Comparison of ENCODE assay signal across 8 cellular contexts in genomic region chr2:47520302-47520630, GRCh38. TPM values are rescaled to one million over a fixed set of nuclear protein-coding genes. Genes with fewer than 3 reads are reported as not detected.
DNase-seq lines count a peak whose midpoint lies in the region; TF ChIP-seq lines count a peak whose summit lies in the region.

No MANE protein-coding gene starts in this region.

- peaks cover 18% of the 10 kb centered on the region for H3K36me3 ChIP-seq in OCI-LY7 (ENCODE audit: insufficient read depth, low read length)
- H3K36me3 ChIP-seq in effector memory CD4-positive, alpha-beta T cell (ENCODE audit: control insufficient read depth, insufficient read depth, low read length) = no peaks in the 10 kb centered on the region

- peak overlapping the region; percentile 96 for H3K27ac ChIP-seq in OCI-LY7 (ENCODE audit: low read depth, low read length, poor library complexity, severe bottlenecking)
- H3K27ac ChIP-seq in effector memory CD4-positive, alpha-beta T cell (ENCODE audit: insufficient read depth, low read length, poor library complexity, severe bottlenecking) = no peak overlapping the region

- BruUV-seq in OCI-LY7 (replicated peaks; lab: Mats Ljungman, UMichigan) = no TSS peak

- TF ChIP-seq CTCF in OCI-LY7 (conservative IDR thresholded peaks at IDR 0.05; ENCODE audit: low read length) = no peak
- no peak for TF ChIP-seq CTCF in GM10266 (IDR thresholded peaks at IDR 0.05; ENCODE audit: control insufficient read depth, insufficient read depth, low read depth, missing control alignments)

- peaks cover 51% of the 10 kb centered on the region for H3K79me2 ChIP-seq in OCI-LY7 (ENCODE audit: insufficient read depth, low read depth, low read length)

- peak overlapping the region; percentile 77 for H3K4me3 ChIP-seq in OCI-LY7 (ENCODE audit: low read depth, low read length, poor library complexity, severe bottlenecking)
- peak overlapping the region; percentile 67 for H3K4me3 ChIP-seq in effector memory CD4-positive, alpha-beta T cell (ENCODE audit: insufficient read depth, low read depth, low read length, poor library complexity, severe bottlenecking)

- POLR2A ChIA-PET in OCI-LY7 (lab: Charles Lee) = interaction anchor here (0.6 to 3.1 kb wide), 25 partner anchors 9 to 367 kb away, joined by 3 to 19 read pairs (median 5); partner anchors contain the start of genes MSH2 and MSH6

- H3K9me3 ChIP-seq in OCI-LY7 (ENCODE audit: low read length) = 0 out of 2 replicates have a peak, but pooled peaks cover 5% of the 10 kb centered on the region
- H3K9me3 ChIP-seq in effector memory CD4-positive, alpha-beta T cell (ENCODE audit: control insufficient read depth, low read length) = no peaks in the 10 kb centered on the region

- H2AFZ ChIP-seq in OCI-LY7 (ENCODE audit: low read length) = peak overlapping the region; percentile 37; the same call in 1 of the 2 replicates

- H3K9me2 ChIP-seq in OCI-LY7 (ENCODE audit: insufficient read depth, low read length) = no peaks in the 10 kb centered on the region

- H3K4me2 ChIP-seq in OCI-LY7 (ENCODE audit: low read length) = peak overlapping the region; percentile 98

- H3K27me3 ChIP-seq in effector memory CD4-positive, alpha-beta T cell (replicated peaks; ENCODE audit: control insufficient read depth, insufficient read depth, low read length, poor library complexity, severe bottlenecking) = no peaks in the 10 kb centered on the region

- H4K20me1 ChIP-seq in OCI-LY7 (ENCODE audit: insufficient read depth, low read length) = no peaks in the 10 kb centered on the region

- H3K4me1 ChIP-seq in OCI-LY7 (ENCODE audit: insufficient read depth, low read length, poor library complexity, severe bottlenecking) = peaks cover 57% of the 10 kb centered on the region
- peaks cover 6% of the 10 kb centered on the region for H3K4me1 ChIP-seq in effector memory CD4-positive, alpha-beta T cell (ENCODE audit: control insufficient read depth, insufficient read depth, low read length, poor library complexity, severe bottlenecking)

- intact Hi-C loops in OCI-LY7 (cut with micrococcal nuclease; ENCODE audit: unreplicated experiment) = loop anchor here (2.0 to 5.0 kb wide), 3 partner anchors 117 to 385 kb away; partner anchors contain the start of gene MSH2

- CTCF ChIA-PET in OCI-LY7 (lab: Charles Lee; ENCODE audit: unreplicated experiment) = interaction anchor here (1.4 to 2.0 kb wide), 3 partner anchors 33 to 134 kb away, joined by 5 to 7 read pairs (median 6); no protein-coding TSS in a partner anchor

- DNase-seq in stimulated activated CD4-positive, alpha-beta T cell treated with anti-CD3 and anti-CD28 coated beads, Interleukin-2, amount 100 ng/mL, for 24 hours = peak; percentile 7 to 18
- no peak for DNase-seq in stimulated activated CD4-positive, alpha-beta T cell treated with anti-CD3 and anti-CD28 coated beads, Interleukin-4, amount 100 ng/mL, for 24 hours
- DNase-seq in OCI-LY7 (ENCODE audit: low spot score) (peak; percentile 82), GM10266 (ENCODE audit: extremely low spot score) (no peak), GM19238 (ENCODE audit: insufficient read length, low spot score) (no peak), NCI-H526 treated with DMSO at 0.1 percent for 48 hours (lab: John Stamatoyannopoulos, UW) (no peak), HuH-7.5 (ENCODE audit: low spot score) (no peak)
- no peak for DNase-seq in effector memory CD4-positive, alpha-beta T cell

RNA-seq across cellular contexts. Expression of gene KCNK12, which starts 50.5 kb away (rescaled TPM):
- 2.1 and 3.8 TPM in 2 replicates for total RNA-seq in OCI-LY7 (2014; rRNA removed; shearing (Covaris generic))
- 3.6 and 4.1 TPM in 2 replicates for total RNA-seq in OCI-LY7 (2022)

Comparison
In these comparisons a context has a peak if more than half of its experiments do, and no peak if none do; other contexts are left out.
1. DNase-seq: peak in stimulated activated CD4-positive, alpha-beta T cell treated with anti-CD3 and anti-CD28 coated beads, Interleukin-2, amount 100 ng/mL, for 24 hours (2 of 2) and OCI-LY7 (single experiment); none in stimulated activated CD4-positive, alpha-beta T cell treated with anti-CD3 and anti-CD28 coated beads, Interleukin-4, amount 100 ng/mL, for 24 hours (single experiment), effector memory CD4-positive, alpha-beta T cell (0 of 3), GM10266 (single experiment), GM19238 (single experiment), NCI-H526 treated with DMSO at 0.1 percent for 48 hours (single experiment) and HuH-7.5 (single experiment).